In the genomic region with DNA sequence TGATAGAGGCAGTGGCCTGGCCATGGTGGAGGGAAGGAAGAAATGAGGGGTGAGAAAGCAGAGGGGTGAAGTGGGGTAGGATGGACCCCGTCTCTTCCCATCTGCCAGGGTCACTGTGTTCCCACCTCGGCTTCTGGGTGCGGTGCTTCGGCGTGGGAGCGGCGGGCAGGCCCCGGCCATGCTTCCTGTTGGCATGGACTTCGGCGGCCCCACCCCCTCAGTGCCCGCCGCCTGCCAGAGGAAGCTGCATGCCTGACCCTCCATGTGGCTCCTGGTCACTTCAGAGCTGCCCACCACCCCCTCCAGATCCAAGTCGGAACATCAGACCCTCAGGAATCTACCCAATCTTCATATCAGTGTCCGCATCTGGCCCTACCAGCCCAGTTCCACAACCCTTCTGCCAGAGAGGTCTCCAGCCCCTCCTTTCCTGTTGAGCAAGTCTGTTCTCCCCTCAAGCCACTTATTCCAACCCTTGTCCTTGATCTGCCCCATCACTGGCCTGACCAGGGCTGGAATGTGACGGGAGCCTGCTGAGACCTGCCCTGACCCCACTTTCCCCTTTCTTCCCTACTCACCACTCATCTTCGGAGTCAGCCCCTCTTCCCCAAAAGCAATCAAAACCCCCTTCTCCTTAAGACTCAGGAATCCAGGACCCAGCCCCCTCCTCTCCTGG, we compare ENCODE assay signal across 9 cellular contexts. TPM values are rescaled to one million over a fixed set of nuclear protein-coding genes. Genes with fewer than 3 reads are reported as not detected.
DNase-seq lines count a peak whose midpoint lies in the region; ATAC-seq, FAIRE-seq and TF ChIP-seq lines count a peak whose summit lies in the region.
"Had no signal": no experiment of that assay in that cellular context is flagged by ENCODE, and none has a peak within 500 bp of the region (broad histone marks: within the 10 kb centered on the region; RNA-seq: fewer than 3 reads in every experiment).

No MANE protein-coding gene starts in this region.

- WGBS in GM12878 (ENCODE audit: insufficient coverage, insufficient replicate concordance, low lambda C conversion rate, missing lambda C conversion rate): 26% methylated on average over 16 of the region's 16 CpGs

- peaks cover 64% of the 10 kb centered on the region for H3K79me2 ChIP-seq in GM12878 (ENCODE audit: control insufficient read depth, insufficient read depth, low read length)

- no peaks in the 10 kb centered on the region for H3K36me3 Mint-ChIP-seq in nephron progenitor cell (ENCODE audit: low read depth)

- H4K20me1 ChIP-seq in GM12878 (ENCODE audit: control insufficient read depth, insufficient read depth): no peaks in the 10 kb centered on the region

- peaks cover 64% of the 10 kb centered on the region for H3K27me3 Mint-ChIP-seq in nephron progenitor cell (ENCODE audit: low read depth, poor library complexity)

- CTCF ChIA-PET in GM12878 (lab: Yijun Ruan, JAX): interaction anchor here (1.0 to 9.2 kb wide), 6 partner anchors 11 to 111 kb away, joined by 3 to 324 read pairs (median 28); a partner anchor contains a TSS

- in situ Hi-C loops in GM12878 (cut with MboI): no loop called here

- H3K4me3 ChIP-seq in GM12878: peak overlapping the region; percentile 100

- ATAC-seq in GM12878 (peak; percentile 8; the same call in 2 of the 3 replicates), HG02588 (IDR thresholded peaks at IDR 0.05; ENCODE audit: unreplicated experiment) (no peak), HG02970 (IDR thresholded peaks at IDR 0.05; ENCODE audit: low FRiP score, unreplicated experiment) (no peak), GM21786 (IDR thresholded peaks at IDR 0.05; ENCODE audit: unreplicated experiment) (no peak)

- H3K4me3 Mint-ChIP-seq in nephron progenitor cell: no peak overlapping the region

- peak overlapping the region; percentile 95 for H3K27ac ChIP-seq in GM12878 (ENCODE audit: control insufficient read depth, insufficient read depth)

- peak overlapping the region; percentile 88 for H3K9ac ChIP-seq in GM12878 (ENCODE audit: control insufficient read depth, insufficient read depth, low read length)

- peaks cover 63% of the 10 kb centered on the region for H3K4me1 ChIP-seq in GM12878 (ENCODE audit: control insufficient read depth, insufficient read depth, low read length)

- H3K4me1 Mint-ChIP-seq in nephron progenitor cell: peaks cover 72% of the 10 kb centered on the region

- SMC1A ChIA-PET in GM12878 (lab: Charles Lee; ENCODE audit: uncharacterized antibody, unreplicated experiment): interaction anchor here (1.0 to 8.3 kb wide), 7 partner anchors 19 to 254 kb away, joined by 3 to 325 read pairs (median 11); a partner anchor contains a TSS

- no peak overlapping the region for H2AFZ ChIP-seq in GM12878 (ENCODE audit: control insufficient read depth, low read depth, low read length)

- FAIRE-seq in GM12878 (lab: Jason Lieb, UNC): no peak

- no peaks in the 10 kb centered on the region for H3K27me3 ChIP-seq in GM12878 (replicated peaks in 1 of 2; ENCODE audit: control insufficient read depth in 2 of 2, insufficient read depth in 2 of 2, low read length in 1 of 2)

- no peak for TF ChIP-seq EP300 in GM12878 (IDR thresholded peaks at IDR 0.05; ENCODE audit: borderline replicate concordance in 1 of 2, control insufficient read depth in 1 of 2, low read depth in 2 of 2, low read length in 2 of 2)

- BruUV-seq in GM12878 (replicated peaks; lab: Mats Ljungman, UMichigan): TSS peak; percentile 58

- H3K4me2 ChIP-seq in GM12878 (ENCODE audit: control insufficient read depth, insufficient read depth): peak overlapping the region; percentile 83

- no peaks in the 10 kb centered on the region for H3K9me3 ChIP-seq in GM12878 (replicated peaks; ENCODE audit: control insufficient read depth, insufficient read depth, low read length)

- TF ChIP-seq CTCF in GM12878 (IDR thresholded peaks at IDR 0.05 in 2 of 3, conservative IDR thresholded peaks at IDR 0.05 in 1 of 3; ENCODE audit: control insufficient read depth in 2 of 3, extremely low read depth in 1 of 3, insufficient read depth in 1 of 3, low read depth in 3 of 3, low read length in 3 of 3): no peak
- no peak for TF ChIP-seq CTCF in nephron progenitor cell (IDR thresholded peaks at IDR 0.05)

- peaks cover 0 to 4% of the 10 kb centered on the region in 2 experiments; a peak in 1 of 4 replicates for H3K36me3 ChIP-seq in GM12878 (ENCODE audit: control insufficient read depth in 2 of 2, insufficient read depth in 2 of 2, low read length in 1 of 2)

- RAD21 ChIA-PET in GM12878 (lab: Charles Lee; ENCODE audit: unreplicated experiment): interaction anchor here (0.9 to 7.4 kb wide), 8 partner anchors 9 to 110 kb away, joined by 3 to 148 read pairs (median 57); a partner anchor contains a TSS

- no peaks in the 10 kb centered on the region for H3K9me3 Mint-ChIP-seq in nephron progenitor cell

- H3K27ac Mint-ChIP-seq in nephron progenitor cell: peak overlapping the region; percentile 12

- no peak for TF ChIP-seq RAD21 in GM12878 (IDR thresholded peaks at IDR 0.05; ENCODE audit: insufficient read depth, low read depth, low read length)

- TF ChIP-seq POLR2A in GM12878 (IDR thresholded peaks at IDR 0.05; ENCODE audit: low read depth, low read length): no peak

- POLR2A ChIA-PET in GM12878 (lab: Charles Lee): interaction anchor here (0.6 to 8.4 kb wide), 9 partner anchors 19 to 184 kb away, joined by 3 to 389 read pairs (median 3); a partner anchor contains a TSS

- DNase-seq in CMK (ENCODE audit: low read depth): peak; percentile 77
- peak; percentile 48 for DNase-seq in HT1080 (ENCODE audit: low read depth)
- no peak for DNase-seq in GM12878 (ENCODE audit: low read depth, low spot score)
- DNase-seq in nephron progenitor cell: no peak
- no peak for DNase-seq in dermis blood vessel endothelial cell
- DNase-seq: Karpas-422 had no signal

- intact Hi-C loops in GM12878 (cut with micrococcal nuclease; ENCODE audit: unreplicated experiment): loop anchor here (2.0 kb wide), 1 partner anchor 110 kb away; no protein-coding TSS in a partner anchor

RNA-seq across cellular contexts. Expression of a gene that starts 1.5 kb away (rescaled TPM):
- 108 and 120 TPM in 2 replicates for total RNA-seq in HT1080 (2014; rRNA removed; shearing (Covaris generic))
- polyA plus RNA-seq in HT1080 (2015; cell fraction: cytosol; rRNA removed): 97.7 and 101 TPM in 2 replicates
- polyA plus RNA-seq in HT1080 (2015; cell fraction: nucleus; rRNA removed): 290 and 312 TPM in 2 replicates
- 118 TPM in 2 replicates for total RNA-seq in GM12878 (2013; cell fraction: nucleolus; rRNA removed)
- total RNA-seq in GM12878 (2014; rRNA removed) (87.6 and 97.0 TPM in 2 replicates), GM12878 (2014; rRNA removed; fragmentation: Illumina TruSeq; extraction: Trizol) (52.9 and 53.6 TPM in 2 replicates), GM12878 (2021) (92.0 and 92.4 TPM in 2 replicates), dermis blood vessel endothelial cell (0.09 and 0.51 TPM in 2 replicates)
- polyA plus RNA-seq in GM12878 (2011; ENCODE audit: low read depth): 29.1 TPM
- polyA plus RNA-seq in GM12878 (2011; rRNA removed) (39.5 and 70.5 TPM in 2 replicates), GM12878 (2014; fragmentation: Illumina TruSeq; extraction: Trizol) (15.6 and 62.7 TPM in 2 replicates), GM12878 (2014; fragmentation: Nextera tagmentation; extraction: Ambion mirVana) (1 to 10 TPM; 1.4 to 6.3 TPM), GM12878 (2014; rRNA removed) (112 and 132 TPM in 2 replicates), GM12878 (2016; fragmentation: Nextera tagmentation; extraction: Ambion mirVana) (10 to 100 TPM; 85.3 to 93.9 TPM)
- polyA plus RNA-seq in GM12878 (2011; cell fraction: cytosol; rRNA removed): 99.1 and 145 TPM in 2 replicates
- polyA plus RNA-seq in GM12878 (2011; cell fraction: nucleus; rRNA removed): 312 and 313 TPM in 2 replicates
- 45.7 and 52.2 TPM in 2 replicates for polyA plus RNA-seq in GM12878 (2012)
- polyA minus RNA-seq in GM12878 (2011; rRNA and poly(A)+ RNA removed): 81.3 and 123 TPM in 2 replicates
- 41.2 and 45.3 TPM in 2 replicates for polyA minus RNA-seq in GM12878 (2011; cell fraction: cytosol; rRNA and poly(A)+ RNA removed)
- polyA minus RNA-seq in GM12878 (2011; cell fraction: nucleus; rRNA and poly(A)+ RNA removed): 43.9 and 68.7 TPM in 2 replicates

RNA-seq across cellular contexts. Expression of a gene that starts 23.0 kb away (rescaled TPM):
- total RNA-seq in HT1080 (2014; rRNA removed; shearing (Covaris generic)): 0.07 and 0.37 TPM in 2 replicates
- not detected in 2 replicates for polyA plus RNA-seq in HT1080 (2015; cell fraction: cytosol; rRNA removed)
- polyA plus RNA-seq in HT1080 (2015; cell fraction: nucleus; rRNA removed): not detected in 2 replicates
- total RNA-seq in GM12878 (2013; cell fraction: nucleolus; rRNA removed): 0.25 TPM in 1 of 2 replicates, not detected in the other
- total RNA-seq in GM12878 (2014; rRNA removed) (0.76 and 1.4 TPM in 2 replicates), GM12878 (2014; rRNA removed; fragmentation: Illumina TruSeq; extraction: Trizol) (0.37 and 0.40 TPM in 2 replicates), GM12878 (2021) (0.69 and 1.5 TPM in 2 replicates), dermis blood vessel endothelial cell (0.09 and 0.17 TPM in 2 replicates)
- polyA plus RNA-seq in GM12878 (2011; ENCODE audit: low read depth): not detected
- polyA plus RNA-seq in GM12878 (2011; rRNA removed) (0.04 and 0.09 TPM in 2 replicates), GM12878 (2014; fragmentation: Illumina TruSeq; extraction: Trizol) (0.56 and 0.62 TPM in 2 replicates), GM12878 (2014; fragmentation: Nextera tagmentation; extraction: Ambion mirVana) (under 1 TPM in 1 of 2 experiments, not detected in 1; 0.24 TPM), GM12878 (2014; rRNA removed) (2.0 and 2.2 TPM in 2 replicates), GM12878 (2016; fragmentation: Nextera tagmentation; extraction: Ambion mirVana) (1 to 10 TPM; 1.1 to 1.5 TPM)
- polyA plus RNA-seq in GM12878 (2011; cell fraction: cytosol; rRNA removed): 0.10 and 0.16 TPM in 2 replicates
- polyA plus RNA-seq in GM12878 (2011; cell fraction: nucleus; rRNA removed): 0.37 TPM in 1 of 2 replicates, not detected in the other
- 0.23 and 0.51 TPM in 2 replicates for polyA plus RNA-seq in GM12878 (2012)
- polyA minus RNA-seq in GM12878 (2011; rRNA and poly(A)+ RNA removed): not detected in 2 replicates
- not detected in 2 replicates for polyA minus RNA-seq in GM12878 (2011; cell fraction: cytosol; rRNA and poly(A)+ RNA removed)
- polyA minus RNA-seq in GM12878 (2011; cell fraction: nucleus; rRNA and poly(A)+ RNA removed): 0.36 TPM in 1 of 2 replicates, not detected in the other

RNA-seq across cellular contexts. Expression of a gene that starts 24.5 kb away (rescaled TPM):
- 29.0 and 37.5 TPM in 2 replicates for total RNA-seq in HT1080 (2014; rRNA removed; shearing (Covaris generic))
- polyA plus RNA-seq in HT1080 (2015; cell fraction: cytosol; rRNA removed): 20.1 and 27.5 TPM in 2 replicates
- polyA plus RNA-seq in HT1080 (2015; cell fraction: nucleus; rRNA removed): 134 and 137 TPM in 2 replicates
- 148 and 165 TPM in 2 replicates for total RNA-seq in GM12878 (2013; cell fraction: nucleolus; rRNA removed)
- 23.5 and 28.1 TPM in 2 replicates for total RNA-seq in GM12878 (2014; rRNA removed)
- total RNA-seq in GM12878 (2014; rRNA removed; fragmentation: Illumina TruSeq; extraction: Trizol): 16.3 and 20.3 TPM in 2 replicates
- 45.4 and 52.2 TPM in 2 replicates for total RNA-seq in GM12878 (2021)
- 8.1 TPM for polyA plus RNA-seq in GM12878 (2011; ENCODE audit: low read depth)
- 20.6 and 48.9 TPM in 2 replicates for polyA plus RNA-seq in GM12878 (2011; rRNA removed)
- 47.7 and 58.0 TPM in 2 replicates for polyA plus RNA-seq in GM12878 (2011; cell fraction: cytosol; rRNA removed)
- polyA plus RNA-seq in GM12878 (2011; cell fraction: nucleus; rRNA removed): 125 and 147 TPM in 2 replicates
- polyA plus RNA-seq in GM12878 (2012): 20.1 and 31.2 TPM in 2 replicates
- 21.9 and 26.4 TPM in 2 replicates for polyA plus RNA-seq in GM12878 (2014; fragmentation: Illumina TruSeq; extraction: Trizol)
- polyA plus RNA-seq in GM12878 (2014; fragmentation: Nextera tagmentation; extraction: Ambion mirVana): 1 to 10 TPM in 1 of 2 experiments, under 1 TPM in 1; 0.69 to 4.0 TPM
- polyA plus RNA-seq in GM12878 (2014; rRNA removed): 34.4 and 34.6 TPM in 2 replicates
- polyA plus RNA-seq in GM12878 (2016; fragmentation: Nextera tagmentation; extraction: Ambion mirVana): 10 to 100 TPM; 28.2 to 30.4 TPM
- polyA minus RNA-seq in GM12878 (2011; rRNA and poly(A)+ RNA removed): 22.4 and 25.9 TPM in 2 replicates
- polyA minus RNA-seq in GM12878 (2011; cell fraction: cytosol; rRNA and poly(A)+ RNA removed): 12.4 and 17.5 TPM in 2 replicates
- 21.2 and 29.7 TPM in 2 replicates for polyA minus RNA-seq in GM12878 (2011; cell fraction: nucleus; rRNA and poly(A)+ RNA removed)
- total RNA-seq in dermis blood vessel endothelial cell: 8.8 and 9.0 TPM in 2 replicates

RNA-seq across cellular contexts. Expression of a gene that starts 47.8 kb away (rescaled TPM):
- 4.3 and 6.0 TPM in 2 replicates for total RNA-seq in HT1080 (2014; rRNA removed; shearing (Covaris generic))
- polyA plus RNA-seq in HT1080 (2015; cell fraction: cytosol; rRNA removed): 2.6 and 2.7 TPM in 2 replicates
- polyA plus RNA-seq in HT1080 (2015; cell fraction: nucleus; rRNA removed): 12.2 and 12.9 TPM in 2 replicates
- 40.7 and 62.8 TPM in 2 replicates for total RNA-seq in GM12878 (2013; cell fraction: nucleolus; rRNA removed)
- 4.3 and 4.9 TPM in 2 replicates for total RNA-seq in GM12878 (2014; rRNA removed)
- 7.8 and 7.9 TPM in 2 replicates for total RNA-seq in GM12878 (2014; rRNA removed; fragmentation: Illumina TruSeq; extraction: Trizol)
- total RNA-seq in GM12878 (2021): 5.1 and 5.4 TPM in 2 replicates
- 2.7 TPM for polyA plus RNA-seq in GM12878 (2011; ENCODE audit: low read depth)
- polyA plus RNA-seq in GM12878 (2011; rRNA removed): 5.6 and 11.4 TPM in 2 replicates
- polyA plus RNA-seq in GM12878 (2011; cell fraction: cytosol; rRNA removed): 1.5 and 2.6 TPM in 2 replicates
- polyA plus RNA-seq in GM12878 (2011; cell fraction: nucleus; rRNA removed): 4.8 and 5.6 TPM in 2 replicates
- polyA plus RNA-seq in GM12878 (2012): 3.9 and 4.4 TPM in 2 replicates
- polyA plus RNA-seq in GM12878 (2014; fragmentation: Illumina TruSeq; extraction: Trizol): 3.0 and 6.7 TPM in 2 replicates
- polyA plus RNA-seq in GM12878 (2014; fragmentation: Nextera tagmentation; extraction: Ambion mirVana): 1 to 10 TPM; 2.2 to 2.4 TPM
- polyA plus RNA-seq in GM12878 (2014; rRNA removed): 3.1 and 3.8 TPM in 2 replicates
- 1 to 10 TPM; 3.0 to 3.6 TPM for polyA plus RNA-seq in GM12878 (2016; fragmentation: Nextera tagmentation; extraction: Ambion mirVana)
- polyA minus RNA-seq in GM12878 (2011; rRNA and poly(A)+ RNA removed): 4.8 and 5.4 TPM in 2 replicates
- 2.0 and 5.5 TPM in 2 replicates for polyA minus RNA-seq in GM12878 (2011; cell fraction: cytosol; rRNA and poly(A)+ RNA removed)
- polyA minus RNA-seq in GM12878 (2011; cell fraction: nucleus; rRNA and poly(A)+ RNA removed): 5.4 and 6.1 TPM in 2 replicates
- total RNA-seq in dermis blood vessel endothelial cell: 10.9 and 11.1 TPM in 2 replicates

Comparison
In these comparisons a context has a peak if more than half of its experiments do, and no peak if none do; other contexts are left out.
1. DNase-seq: peak in CMK (single experiment) and HT1080 (single experiment); none in GM12878 (single experiment), nephron progenitor cell (single experiment) and dermis blood vessel endothelial cell (single experiment).
2. RNA of a gene that starts 1.5 kb away (total RNA-seq): 108 to 120 TPM in HT1080 and 52.9 to 118 TPM in GM12878; 0.09 to 0.51 TPM in dermis blood vessel endothelial cell; every median in the first group is over 10 times any median in the second.